1 cellular context compared by ENCODE assay signal in the genomic region with DNA sequence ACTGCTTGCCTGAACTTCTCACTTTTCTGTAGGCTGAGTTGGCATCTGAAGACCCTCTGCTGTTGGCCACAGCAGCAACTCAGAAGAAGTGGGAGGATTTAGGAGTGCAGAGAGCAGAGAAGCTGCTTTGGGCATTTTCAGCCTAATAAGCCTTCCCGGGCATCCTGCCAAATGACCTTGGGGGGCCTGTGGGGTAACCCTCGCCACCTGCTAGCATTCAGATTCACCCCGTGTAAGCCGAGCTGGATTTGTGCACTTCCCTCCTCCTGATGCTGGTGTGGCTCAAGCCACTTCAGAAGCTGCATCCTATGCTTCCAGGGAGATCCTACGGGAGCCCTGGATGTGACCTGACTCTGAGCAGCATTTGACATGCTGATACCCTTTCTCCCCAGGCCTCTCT.
TF ChIP-seq lines count a peak whose summit lies in the region.

No MANE protein-coding gene starts in this region.

TF ChIP-seq in GM23338, 12 proteins besides CTCF, POLR2A, EP300 and RAD21 (continued from another document):
- TF ChIP-seq, protein P1, sequence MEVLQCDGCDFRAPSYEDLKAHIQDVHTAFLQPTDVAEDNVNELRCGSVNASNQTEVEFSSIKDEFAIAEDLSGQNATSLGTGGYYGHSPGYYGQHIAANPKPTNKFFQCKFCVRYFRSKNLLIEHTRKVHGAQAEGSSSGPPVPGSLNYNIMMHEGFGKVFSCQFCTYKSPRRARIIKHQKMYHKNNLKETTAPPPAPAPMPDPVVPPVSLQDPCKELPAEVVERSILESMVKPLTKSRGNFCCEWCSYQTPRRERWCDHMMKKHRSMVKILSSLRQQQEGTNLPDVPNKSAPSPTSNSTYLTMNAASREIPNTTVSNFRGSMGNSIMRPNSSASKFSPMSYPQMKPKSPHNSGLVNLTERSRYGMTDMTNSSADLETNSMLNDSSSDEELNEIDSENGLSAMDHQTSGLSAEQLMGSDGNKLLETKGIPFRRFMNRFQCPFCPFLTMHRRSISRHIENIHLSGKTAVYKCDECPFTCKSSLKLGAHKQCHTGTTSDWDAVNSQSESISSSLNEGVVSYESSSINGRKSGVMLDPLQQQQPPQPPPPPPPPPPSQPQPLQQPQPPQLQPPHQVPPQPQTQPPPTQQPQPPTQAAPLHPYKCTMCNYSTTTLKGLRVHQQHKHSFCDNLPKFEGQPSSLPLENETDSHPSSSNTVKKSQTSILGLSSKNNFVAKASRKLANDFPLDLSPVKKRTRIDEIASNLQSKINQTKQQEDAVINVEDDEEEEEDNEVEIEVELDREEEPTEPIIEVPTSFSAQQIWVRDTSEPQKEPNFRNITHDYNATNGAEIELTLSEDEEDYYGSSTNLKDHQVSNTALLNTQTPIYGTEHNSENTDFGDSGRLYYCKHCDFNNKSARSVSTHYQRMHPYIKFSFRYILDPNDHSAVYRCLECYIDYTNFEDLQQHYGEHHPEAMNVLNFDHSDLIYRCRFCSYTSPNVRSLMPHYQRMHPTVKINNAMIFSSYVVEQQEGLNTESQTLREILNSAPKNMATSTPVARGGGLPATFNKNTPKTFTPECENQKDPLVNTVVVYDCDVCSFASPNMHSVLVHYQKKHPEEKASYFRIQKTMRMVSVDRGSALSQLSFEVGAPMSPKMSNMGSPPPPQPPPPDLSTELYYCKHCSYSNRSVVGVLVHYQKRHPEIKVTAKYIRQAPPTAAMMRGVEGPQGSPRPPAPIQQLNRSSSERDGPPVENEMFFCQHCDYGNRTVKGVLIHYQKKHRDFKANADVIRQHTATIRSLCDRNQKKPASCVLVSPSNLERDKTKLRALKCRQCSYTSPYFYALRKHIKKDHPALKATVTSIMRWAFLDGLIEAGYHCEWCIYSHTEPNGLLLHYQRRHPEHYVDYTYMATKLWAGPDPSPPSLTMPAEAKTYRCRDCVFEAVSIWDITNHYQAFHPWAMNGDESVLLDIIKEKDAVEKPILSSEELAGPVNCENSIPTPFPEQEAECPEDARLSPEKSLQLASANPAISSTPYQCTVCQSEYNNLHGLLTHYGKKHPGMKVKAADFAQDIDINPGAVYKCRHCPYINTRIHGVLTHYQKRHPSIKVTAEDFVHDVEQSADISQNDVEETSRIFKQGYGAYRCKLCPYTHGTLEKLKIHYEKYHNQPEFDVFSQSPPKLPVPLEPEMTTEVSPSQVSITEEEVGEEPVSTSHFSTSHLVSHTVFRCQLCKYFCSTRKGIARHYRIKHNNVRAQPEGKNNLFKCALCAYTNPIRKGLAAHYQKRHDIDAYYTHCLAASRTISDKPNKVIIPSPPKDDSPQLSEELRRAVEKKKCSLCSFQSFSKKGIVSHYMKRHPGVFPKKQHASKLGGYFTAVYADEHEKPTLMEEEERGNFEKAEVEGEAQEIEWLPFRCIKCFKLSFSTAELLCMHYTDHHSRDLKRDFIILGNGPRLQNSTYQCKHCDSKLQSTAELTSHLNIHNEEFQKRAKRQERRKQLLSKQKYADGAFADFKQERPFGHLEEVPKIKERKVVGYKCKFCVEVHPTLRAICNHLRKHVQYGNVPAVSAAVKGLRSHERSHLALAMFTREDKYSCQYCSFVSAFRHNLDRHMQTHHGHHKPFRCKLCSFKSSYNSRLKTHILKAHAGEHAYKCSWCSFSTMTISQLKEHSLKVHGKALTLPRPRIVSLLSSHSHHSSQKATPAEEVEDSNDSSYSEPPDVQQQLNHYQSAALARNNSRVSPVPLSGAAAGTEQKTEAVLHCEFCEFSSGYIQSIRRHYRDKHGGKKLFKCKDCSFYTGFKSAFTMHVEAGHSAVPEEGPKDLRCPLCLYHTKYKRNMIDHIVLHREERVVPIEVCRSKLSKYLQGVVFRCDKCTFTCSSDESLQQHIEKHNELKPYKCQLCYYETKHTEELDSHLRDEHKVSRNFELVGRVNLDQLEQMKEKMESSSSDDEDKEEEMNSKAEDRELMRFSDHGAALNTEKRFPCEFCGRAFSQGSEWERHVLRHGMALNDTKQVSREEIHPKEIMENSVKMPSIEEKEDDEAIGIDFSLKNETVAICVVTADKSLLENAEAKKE (CRISPR knock-in tag; IDR thresholded peaks at IDR 0.05) = no peak
- TF ChIP-seq ZNF114 (CRISPR knock-in tag; IDR thresholded peaks at IDR 0.05) (no peak), EZH2 (IDR thresholded peaks at IDR 0.05; ENCODE audit: low read depth, unreplicated experiment) (no peak)
